Comparison of ENCODE assay signal across 1 cellular context in genomic region chr5:75236322-75237316, GRCh38.
TF ChIP-seq lines count a peak whose summit lies in the region.

Gene ANKRD31, minus strand, starts transcription at chr5:75236878. Its CDS starts 192 bp downstream, at chr5:75236686.

TF ChIP-seq in K562, 482 proteins besides CTCF, POLR2A, EP300 and RAD21 (continued from another document and continues in another):
- no peak for TF ChIP-seq ARID4B (CRISPR knock-in tag; IDR thresholded peaks at IDR 0.05)
- TF ChIP-seq BDP1 (IDR thresholded peaks at IDR 0.05; ENCODE audit: insufficient read depth, insufficient read length): no peak
- TF ChIP-seq KDM1A (IDR thresholded peaks at IDR 0.05): no peak
- no peak for TF ChIP-seq ZBTB43 (CRISPR knock-in tag; IDR thresholded peaks at IDR 0.05)
- no peak for TF ChIP-seq CEBPG (CRISPR knock-in tag; IDR thresholded peaks at IDR 0.05)
- TF ChIP-seq CEBPG (tag; conservative IDR thresholded peaks at IDR 0.05 in 1 of 2, IDR thresholded peaks at IDR 0.05 in 1 of 2): peak in 1 of 2 experiments; percentile 24; a peak in 1 of 4 replicates
- no peak for TF ChIP-seq FOXK1 (CRISPR knock-in tag; IDR thresholded peaks at IDR 0.05; ENCODE audit: borderline replicate concordance)
- TF ChIP-seq SMAD2 (IDR thresholded peaks at IDR 0.05; ENCODE audit: low read depth, low read length): no peak
- TF ChIP-seq NR2C2 (CRISPR knock-in tag; IDR thresholded peaks at IDR 0.05): no peak
- TF ChIP-seq NR2C2 (tag; IDR thresholded peaks at IDR 0.05): peak; percentile 25; the same call in 1 of the 2 replicates
- TF ChIP-seq ZBTB1 (CRISPR knock-in tag; IDR thresholded peaks at IDR 0.05; ENCODE audit: borderline replicate concordance, low read depth): no peak
- no peak for TF ChIP-seq ZNF57 (CRISPR knock-in tag; IDR thresholded peaks at IDR 0.05)
- TF ChIP-seq BRF2 (IDR thresholded peaks at IDR 0.05; ENCODE audit: borderline replicate concordance, insufficient read depth, insufficient read length): no peak
- TF ChIP-seq XRCC5 (IDR thresholded peaks at IDR 0.05; ENCODE audit: low read depth, low read length): peak; percentile 58; the same call in 1 of the 2 replicates
- TF ChIP-seq SNRNP70 (optimal IDR thresholded peaks at IDR 0.05; ENCODE audit: low read depth, low read length): no peak
- no peak for TF ChIP-seq ILF3 (IDR thresholded peaks at IDR 0.05; ENCODE audit: borderline replicate concordance)
- TF ChIP-seq SRSF3 (IDR thresholded peaks at IDR 0.05; ENCODE audit: insufficient read depth, low read length): no peak
- no peak for TF ChIP-seq ZNF121 (CRISPR knock-in tag; conservative IDR thresholded peaks at IDR 0.05)
- TF ChIP-seq ZHX1 (conservative IDR thresholded peaks at IDR 0.05; ENCODE audit: low read length): no peak
- TF ChIP-seq FOXP1 (CRISPR knock-in tag; IDR thresholded peaks at IDR 0.05): no peak
- no peak for TF ChIP-seq BACH1 (tag; IDR thresholded peaks at IDR 0.05)
- no peak for TF ChIP-seq EGR1 (conservative IDR thresholded peaks at IDR 0.05)
- no peak for TF ChIP-seq ZZZ3 (IDR thresholded peaks at IDR 0.05)
- no peak for TF ChIP-seq ZNF232 (CRISPR knock-in tag; IDR thresholded peaks at IDR 0.05)
- no peak for TF ChIP-seq ZNF609 (CRISPR knock-in tag; IDR thresholded peaks at IDR 0.05; ENCODE audit: borderline replicate concordance)
- TF ChIP-seq FOXJ2 (tag; IDR thresholded peaks at IDR 0.05): peak; percentile 30; the same call in 1 of the 2 replicates
- TF ChIP-seq MTA2 (IDR thresholded peaks at IDR 0.05; ENCODE audit: low read depth): no peak
- TF ChIP-seq ZNF184 (CRISPR knock-in tag; IDR thresholded peaks at IDR 0.05): no peak
- TF ChIP-seq ZNF707 (CRISPR knock-in tag; conservative IDR thresholded peaks at IDR 0.05): no peak
- TF ChIP-seq ZBTB40 (IDR thresholded peaks at IDR 0.05): peak; percentile 31; the same call in 1 of the 2 replicates
- no peak for TF ChIP-seq ZBTB40 (CRISPR knock-in tag; IDR thresholded peaks at IDR 0.05)
- TF ChIP-seq MYC (IDR thresholded peaks at IDR 0.05; ENCODE audit: low read depth, low read length): peak; percentile 28
- no peak for TF ChIP-seq MYC (CRISPR knock-in tag; IDR thresholded peaks at IDR 0.05; ENCODE audit: borderline replicate concordance, low read depth)
- TF ChIP-seq ZNF785 (CRISPR knock-in tag; IDR thresholded peaks at IDR 0.05): no peak
- peak; percentile 58 for TF ChIP-seq NFRKB (IDR thresholded peaks at IDR 0.05; ENCODE audit: low read depth)
